ENCODE assay signal across 26 cellular contexts in the genomic region with DNA sequence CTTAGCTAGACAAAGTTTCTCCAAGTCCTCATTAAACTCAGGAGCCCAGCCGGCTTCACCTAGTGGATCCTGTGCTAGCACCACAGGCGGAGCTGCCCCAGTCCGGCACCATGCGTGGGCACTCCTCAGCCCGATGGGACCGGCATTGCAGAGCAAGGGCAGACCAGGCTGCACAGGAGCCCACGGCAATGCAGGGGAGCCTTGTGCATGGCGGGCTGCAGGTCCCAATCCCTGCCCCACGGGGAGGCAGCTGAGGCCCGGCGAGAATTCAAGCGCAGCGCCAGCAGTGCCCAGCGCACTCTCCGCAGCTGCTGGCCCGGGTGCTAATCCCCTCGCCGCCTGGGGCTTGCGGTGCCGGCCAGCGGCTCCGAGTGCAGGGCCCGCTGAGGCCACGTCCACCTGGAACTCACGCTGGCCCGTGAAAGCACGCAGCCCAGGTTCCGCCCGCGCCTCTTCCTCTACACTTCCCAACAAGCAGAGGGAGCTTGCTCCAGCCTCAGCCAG.
"Had no signal": no experiment of that assay in that cellular context is flagged by ENCODE, and none has a peak within 500 bp of the region (broad histone marks: within the 10 kb centered on the region; RNA-seq: fewer than 3 reads in every experiment).

No MANE protein-coding gene starts in this region.

- DNase-seq: activated B cell treated with CpG ODN at 0.5 μM for 24 hours; activated CD4-positive, alpha-beta T cell treated with anti-CD3 and anti-CD28 coated beads for 1 hour; activated CD4-positive, alpha-beta T cell treated with anti-CD3 and anti-CD28 coated beads, Interleukin-2, amount 10 ng/mL, durations not matched to agents 24 days and 14 days; activated CD4-positive, alpha-beta T cell treated with anti-CD3 and anti-CD28 coated beads, Interleukin-2, amount 50 U/mL, for 48 hours; activated CD8-positive, alpha-beta memory T cell treated with anti-CD3 and anti-CD28 coated beads, Interleukin-2, amount 10 ng/mL, durations not matched to agents 7 days and 5 days; activated effector memory CD4-positive, alpha-beta T cell treated with anti-CD3 and anti-CD28 coated beads, Interleukin-2, amount 50 U/mL, for 16 hours; activated naive CD4-positive, alpha-beta T cell treated with anti-CD3 and anti-CD28 coated beads, Interleukin-2, amount 10 ng/mL, durations not matched to agents 7 days and 5 days; activated naive CD8-positive, alpha-beta T cell treated with anti-CD3 and anti-CD28 coated beads for 36 hours; activated T-cell treated with anti-CD3 and anti-CD28 coated beads, Interleukin-2, amount 50 U/mL, for 24 hours; adrenal gland; aorta; MG63; NCI-H1105; NCI-H1436 treated with DMSO at 0.1 percent for 48 hours; NCI-H187; NCI-H2081; NCI-H524; SHP77; SW 1271; T-helper 9 cell had no signal

- H3K4me3 ChIP-seq: adrenal gland, breast epithelium, MG63, Peyer's patch, SJSA1 had no signal

- ATAC-seq: activated CD8-positive, alpha-beta memory T cell treated with anti-CD3 and anti-CD28 coated beads, Interleukin-2, amount 10 ng/mL, durations not matched to agents 7 days and 5 days; SK-N-SH treated with all-trans-retinoic acid at 6 μM for 48 hours had no signal

- H3K4me3 Mint-ChIP-seq: activated B cell treated with CpG ODN at 0.5 μM for 24 hours; activated CD4-positive, alpha-beta T cell treated with anti-CD3 and anti-CD28 coated beads, Interleukin-2, amount 10 ng/mL, durations not matched to agents 24 days and 14 days; activated CD8-positive, alpha-beta memory T cell treated with anti-CD3 and anti-CD28 coated beads, Interleukin-2, amount 10 ng/mL, durations not matched to agents 7 days and 5 days; activated naive CD4-positive, alpha-beta T cell treated with anti-CD3 and anti-CD28 coated beads, Interleukin-2, amount 10 ng/mL, durations not matched to agents 7 days and 5 days; activated naive CD8-positive, alpha-beta T cell treated with anti-CD3 and anti-CD28 coated beads for 36 hours; activated T-cell treated with anti-CD3 and anti-CD28 coated beads, Interleukin-2, amount 50 U/mL, for 24 hours; T-helper 1 cell treated with Interleukin-12 subunit alpha and Interleukin-12 subunit beta and Interleukin-4 antibody, amounts not matched to agents 30 μg/mL and 1 μg/mL, for 36 hours had no signal

- H3K27ac Mint-ChIP-seq: activated B cell treated with CpG ODN at 0.5 μM for 24 hours; activated CD4-positive, alpha-beta T cell treated with anti-CD3 and anti-CD28 coated beads, Interleukin-2, amount 10 ng/mL, durations not matched to agents 24 days and 14 days; activated CD8-positive, alpha-beta memory T cell treated with anti-CD3 and anti-CD28 coated beads, Interleukin-2, amount 10 ng/mL, durations not matched to agents 7 days and 5 days; activated naive CD4-positive, alpha-beta T cell treated with anti-CD3 and anti-CD28 coated beads, Interleukin-2, amount 10 ng/mL, durations not matched to agents 7 days and 5 days; activated naive CD8-positive, alpha-beta T cell treated with anti-CD3 and anti-CD28 coated beads for 36 hours; activated T-cell treated with anti-CD3 and anti-CD28 coated beads, Interleukin-2, amount 50 U/mL, for 24 hours; T-helper 1 cell treated with Interleukin-12 subunit alpha and Interleukin-12 subunit beta and Interleukin-4 antibody, amounts not matched to agents 30 μg/mL and 1 μg/mL, for 36 hours had no signal

- H3K36me3 ChIP-seq: adrenal gland, breast epithelium, MG63, Peyer's patch, SJSA1 had no signal

- H3K9me3 Mint-ChIP-seq: T-helper 1 cell treated with Interleukin-12 subunit alpha and Interleukin-12 subunit beta and Interleukin-4 antibody, amounts not matched to agents 30 μg/mL and 1 μg/mL, for 36 hours had no signal

- H3K9me3 ChIP-seq: MG63, Peyer's patch, SJSA1 had no signal

- H3K27ac ChIP-seq: adrenal gland, breast epithelium, Peyer's patch, RWPE1, SJSA1 had no signal

- H3K4me1 Mint-ChIP-seq: activated B cell treated with CpG ODN at 0.5 μM for 24 hours; activated CD4-positive, alpha-beta T cell treated with anti-CD3 and anti-CD28 coated beads, Interleukin-2, amount 10 ng/mL, durations not matched to agents 24 days and 14 days; activated CD8-positive, alpha-beta memory T cell treated with anti-CD3 and anti-CD28 coated beads, Interleukin-2, amount 10 ng/mL, durations not matched to agents 7 days and 5 days; activated naive CD4-positive, alpha-beta T cell treated with anti-CD3 and anti-CD28 coated beads, Interleukin-2, amount 10 ng/mL, durations not matched to agents 7 days and 5 days; activated naive CD8-positive, alpha-beta T cell treated with anti-CD3 and anti-CD28 coated beads for 36 hours had no signal

- H3K27me3 Mint-ChIP-seq: activated B cell treated with CpG ODN at 0.5 μM for 24 hours; activated CD4-positive, alpha-beta T cell treated with anti-CD3 and anti-CD28 coated beads, Interleukin-2, amount 10 ng/mL, durations not matched to agents 24 days and 14 days; activated CD8-positive, alpha-beta memory T cell treated with anti-CD3 and anti-CD28 coated beads, Interleukin-2, amount 10 ng/mL, durations not matched to agents 7 days and 5 days; activated naive CD4-positive, alpha-beta T cell treated with anti-CD3 and anti-CD28 coated beads, Interleukin-2, amount 10 ng/mL, durations not matched to agents 7 days and 5 days; activated naive CD8-positive, alpha-beta T cell treated with anti-CD3 and anti-CD28 coated beads for 36 hours; activated T-cell treated with anti-CD3 and anti-CD28 coated beads, Interleukin-2, amount 50 U/mL, for 24 hours had no signal

- H3K36me3 Mint-ChIP-seq: activated CD8-positive, alpha-beta memory T cell treated with anti-CD3 and anti-CD28 coated beads, Interleukin-2, amount 10 ng/mL, durations not matched to agents 7 days and 5 days; activated naive CD4-positive, alpha-beta T cell treated with anti-CD3 and anti-CD28 coated beads, Interleukin-2, amount 10 ng/mL, durations not matched to agents 7 days and 5 days; activated naive CD8-positive, alpha-beta T cell treated with anti-CD3 and anti-CD28 coated beads for 36 hours had no signal

- H3K4me1 ChIP-seq: adrenal gland, breast epithelium, Peyer's patch, SJSA1 had no signal

- H3K27me3 ChIP-seq: adrenal gland, breast epithelium, MG63, Peyer's patch, SJSA1 had no signal
